ENCODE assay signal across 1 cellular context in the genomic region with DNA sequence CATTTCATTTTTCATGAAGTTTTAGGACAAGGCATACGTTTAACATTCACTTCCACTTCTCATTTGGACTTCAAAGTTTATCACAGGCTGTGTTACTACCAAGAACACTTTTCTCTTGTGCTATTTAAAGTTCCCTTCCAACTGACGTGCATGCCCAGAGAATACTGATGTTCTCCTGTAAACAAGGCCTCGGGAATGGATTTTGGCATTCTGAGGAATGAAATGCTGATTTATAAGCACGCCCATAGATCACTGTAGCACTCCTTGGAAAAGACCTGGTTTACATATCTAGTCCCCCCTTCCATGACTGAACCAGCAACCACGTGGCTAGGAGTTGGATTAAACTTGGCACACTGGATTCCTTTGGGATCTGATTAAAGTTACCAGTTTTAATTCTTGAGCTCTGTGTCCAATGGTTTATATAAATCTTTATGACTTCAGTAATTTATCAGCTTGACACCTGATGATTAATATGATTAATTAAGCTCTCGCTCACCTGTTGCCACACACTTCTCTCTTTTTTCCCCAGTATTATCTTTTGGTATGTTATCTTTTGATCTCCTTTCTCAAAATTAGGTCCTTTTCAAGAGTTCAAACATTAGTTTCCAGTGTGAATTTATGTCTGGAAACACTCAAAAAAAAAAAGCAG.
A peak's percentile ranks its signal among the peaks of the same experiment; 100 is the strongest.
TF ChIP-seq lines count a peak whose summit lies in the region.

No MANE protein-coding gene starts in this region.

TF ChIP-seq in K562, 482 proteins besides CTCF, POLR2A, EP300 and RAD21 (continued from another document):
- TF ChIP-seq, protein P1, sequence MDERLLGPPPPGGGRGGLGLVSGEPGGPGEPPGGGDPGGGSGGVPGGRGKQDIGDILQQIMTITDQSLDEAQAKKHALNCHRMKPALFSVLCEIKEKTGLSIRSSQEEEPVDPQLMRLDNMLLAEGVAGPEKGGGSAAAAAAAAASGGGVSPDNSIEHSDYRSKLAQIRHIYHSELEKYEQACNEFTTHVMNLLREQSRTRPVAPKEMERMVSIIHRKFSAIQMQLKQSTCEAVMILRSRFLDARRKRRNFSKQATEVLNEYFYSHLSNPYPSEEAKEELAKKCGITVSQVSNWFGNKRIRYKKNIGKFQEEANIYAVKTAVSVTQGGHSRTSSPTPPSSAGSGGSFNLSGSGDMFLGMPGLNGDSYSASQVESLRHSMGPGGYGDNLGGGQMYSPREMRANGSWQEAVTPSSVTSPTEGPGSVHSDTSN (CRISPR knock-in tag; IDR thresholded peaks at IDR 0.05; ENCODE audit: low read depth) = no peak
- TF ChIP-seq, protein P1 (tag; conservative IDR thresholded peaks at IDR 0.05; ENCODE audit: low read depth) = 0 out of 2 replicates have a peak, but pooled peaks have one; percentile 16
- TF ChIP-seq ZNF436 (CRISPR knock-in tag; IDR thresholded peaks at IDR 0.05) = no peak
